1 cellular context compared by ENCODE assay signal in genomic region chrX:46838482-46838857, GRCh38.
TF ChIP-seq lines count a peak whose summit lies in the region.

No MANE protein-coding gene starts in this region.

TF ChIP-seq in HepG2, 621 proteins besides CTCF, POLR2A, EP300 and RAD21 (continued from another document):
- no peak for TF ChIP-seq ZBTB39 (CRISPR knock-in tag; IDR thresholded peaks at IDR 0.05)
- TF ChIP-seq JUN (CRISPR knock-in tag; IDR thresholded peaks at IDR 0.05) = no peak
- no peak for TF ChIP-seq SKI (IDR thresholded peaks at IDR 0.05; ENCODE audit: partially characterized antibody)
- TF ChIP-seq ZBTB37 (CRISPR knock-in tag; IDR thresholded peaks at IDR 0.05) = no peak
- no peak for TF ChIP-seq ZNF761 (CRISPR knock-in tag; conservative IDR thresholded peaks at IDR 0.05)
- TF ChIP-seq ZSCAN25 (CRISPR knock-in tag; IDR thresholded peaks at IDR 0.05) = no peak
- no peak for TF ChIP-seq WIZ (CRISPR knock-in tag; IDR thresholded peaks at IDR 0.05)
- no peak for TF ChIP-seq ZFYVE20 (CRISPR knock-in tag; IDR thresholded peaks at IDR 0.05; ENCODE audit: borderline replicate concordance, low read depth)
